8 cellular contexts compared by ENCODE assay signal in the genomic region with DNA sequence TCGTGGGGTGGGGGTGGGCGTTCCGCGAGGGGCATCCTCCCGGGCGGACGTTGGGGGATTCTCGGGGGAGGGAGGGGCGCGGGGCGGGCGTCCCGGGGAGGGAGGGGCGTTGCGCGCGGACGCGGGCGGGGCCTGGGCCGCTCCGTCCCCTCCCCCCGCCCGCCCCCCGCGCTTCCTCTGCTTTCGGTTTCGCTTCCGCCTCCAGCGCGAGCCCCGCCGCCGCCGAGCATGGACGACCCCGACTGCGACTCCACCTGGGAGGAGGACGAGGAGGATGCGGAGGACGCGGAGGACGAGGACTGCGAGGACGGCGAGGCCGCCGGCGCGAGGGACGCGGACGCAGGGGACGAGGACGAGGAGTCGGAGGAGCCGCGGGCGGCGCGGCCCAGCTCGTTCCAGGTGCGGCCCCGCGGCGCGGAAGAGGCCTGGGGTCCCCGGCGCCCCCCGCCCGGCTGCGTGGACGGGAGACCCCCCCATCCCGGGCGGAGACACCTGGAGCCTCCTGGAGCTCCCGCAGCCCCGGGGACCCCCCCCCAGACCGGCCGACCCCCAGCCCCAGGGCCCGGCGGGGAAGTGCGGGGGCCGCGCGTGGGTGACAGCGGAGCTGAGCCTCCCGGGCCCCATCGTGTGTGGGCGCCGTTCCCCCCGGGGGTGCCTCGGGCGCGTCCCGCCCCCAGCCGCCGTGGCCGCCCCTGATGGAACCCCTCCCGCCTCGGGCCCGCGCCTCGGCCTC. TPM values are rescaled to one million over a fixed set of nuclear protein-coding genes. Genes with fewer than 3 reads are reported as not detected.
DNase-seq lines count a peak whose midpoint lies in the region; ATAC-seq, FAIRE-seq and TF ChIP-seq lines count a peak whose summit lies in the region.

A gene with protein sequence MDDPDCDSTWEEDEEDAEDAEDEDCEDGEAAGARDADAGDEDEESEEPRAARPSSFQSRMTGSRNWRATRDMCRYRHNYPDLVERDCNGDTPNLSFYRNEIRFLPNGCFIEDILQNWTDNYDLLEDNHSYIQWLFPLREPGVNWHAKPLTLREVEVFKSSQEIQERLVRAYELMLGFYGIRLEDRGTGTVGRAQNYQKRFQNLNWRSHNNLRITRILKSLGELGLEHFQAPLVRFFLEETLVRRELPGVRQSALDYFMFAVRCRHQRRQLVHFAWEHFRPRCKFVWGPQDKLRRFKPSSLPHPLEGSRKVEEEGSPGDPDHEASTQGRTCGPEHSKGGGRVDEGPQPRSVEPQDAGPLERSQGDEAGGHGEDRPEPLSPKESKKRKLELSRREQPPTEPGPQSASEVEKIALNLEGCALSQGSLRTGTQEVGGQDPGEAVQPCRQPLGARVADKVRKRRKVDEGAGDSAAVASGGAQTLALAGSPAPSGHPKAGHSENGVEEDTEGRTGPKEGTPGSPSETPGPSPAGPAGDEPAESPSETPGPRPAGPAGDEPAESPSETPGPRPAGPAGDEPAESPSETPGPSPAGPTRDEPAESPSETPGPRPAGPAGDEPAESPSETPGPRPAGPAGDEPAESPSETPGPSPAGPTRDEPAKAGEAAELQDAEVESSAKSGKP (plus strand): TSS at position 204 of the 733 bp plus-strand sequence. CDS start 25 bp downstream, at position 229.

- peak; percentile 10 for ATAC-seq in sciatic nerve
- ATAC-seq in GM18873 (IDR thresholded peaks at IDR 0.05; ENCODE audit: low FRiP score, unreplicated experiment), result no peak

- H3K4me1 ChIP-seq in ascending aorta, result peaks cover 16 to 37% of the 10 kb centered on the region in 2 donors

- H3K4me3 ChIP-seq in ascending aorta, result peak within 1 kb of the TSS; percentile 98

- peak; percentile 76 for FAIRE-seq in HTR-8/SVneo (lab: Jason Lieb, UNC)

- DNase-seq in NCI-H1417 (lab: John Stamatoyannopoulos, UW) (peak; percentile 48 to 77 (median 73)), NCI-H1417 treated with DMSO at 0.1 percent for 48 hours (lab: John Stamatoyannopoulos, UW) (no peak), HTR-8/SVneo (ENCODE audit: insufficient read length, low spot score) (peak; percentile 86), T-helper 2 cell (peak; percentile 45 to 81 (median 65)), ascending aorta (ENCODE audit: low spot score in 2 of 2) (no peak), hepatic stellate cell (ENCODE audit: low spot score) (peak; percentile 86), sciatic nerve (ENCODE audit: low spot score) (peak; percentile 88)

- intact Hi-C loops in ascending aorta (cut with DNase I) (loop anchor here (1.0 to 5.0 kb wide), 2 partner anchors 10 to 152 kb away; no protein-coding TSS in a partner anchor), sciatic nerve (cut with DNase I) (no loop called here)

- no peaks in the 10 kb centered on the region for H3K9me3 ChIP-seq in ascending aorta

- no peaks in the 10 kb centered on the region for H3K27me3 ChIP-seq in ascending aorta

- no peak for TF ChIP-seq CTCF in ascending aorta (IDR thresholded peaks at IDR 0.05)

- peaks cover 17 to 38% of the 10 kb centered on the region in 2 donors for H3K36me3 ChIP-seq in ascending aorta

- H3K27ac ChIP-seq in ascending aorta, result peak within 1 kb of the TSS; percentile 79 to 86

RNA-seq across cellular contexts. Expression of the gene that starts here (rescaled TPM):
- total RNA-seq in ascending aorta, result 77.4 TPM
- total RNA-seq in sciatic nerve, result 52.7 TPM

Comparison
In these comparisons a context has a peak if more than half of its experiments do, and no peak if none do; other contexts are left out.
1. DNase-seq: peak in NCI-H1417 (3 of 3), HTR-8/SVneo (single experiment), T-helper 2 cell (5 of 5), hepatic stellate cell (single experiment) and sciatic nerve (single experiment); none in NCI-H1417 treated with DMSO at 0.1 percent for 48 hours (single experiment) and ascending aorta (0 of 2).